ENCODE assay signal across 1 cellular context in the genomic region with DNA sequence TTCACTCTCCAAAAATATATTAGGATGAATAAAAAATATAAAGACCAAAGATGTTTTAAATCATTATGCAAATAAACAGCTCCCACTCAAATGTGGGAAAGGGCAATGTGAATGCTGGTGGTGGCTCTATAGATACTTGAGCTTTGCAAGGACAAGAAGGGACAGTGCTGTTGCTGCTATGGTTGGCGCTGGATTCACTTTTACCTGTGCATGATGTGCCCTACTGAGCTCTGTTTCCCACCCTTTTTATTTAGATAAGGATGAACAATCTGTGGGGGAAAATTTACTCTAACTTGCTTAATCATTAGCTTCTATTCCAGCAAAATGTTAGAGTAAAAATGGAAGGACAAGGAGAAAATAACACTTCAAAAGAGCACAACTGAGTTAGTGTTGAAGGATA.
TF ChIP-seq lines count a peak whose summit lies in the region.

No MANE protein-coding gene starts in this region.

TF ChIP-seq in GM23338, 12 proteins besides CTCF, POLR2A, EP300 and RAD21 (continued from another document):
- TF ChIP-seq, protein P1, sequence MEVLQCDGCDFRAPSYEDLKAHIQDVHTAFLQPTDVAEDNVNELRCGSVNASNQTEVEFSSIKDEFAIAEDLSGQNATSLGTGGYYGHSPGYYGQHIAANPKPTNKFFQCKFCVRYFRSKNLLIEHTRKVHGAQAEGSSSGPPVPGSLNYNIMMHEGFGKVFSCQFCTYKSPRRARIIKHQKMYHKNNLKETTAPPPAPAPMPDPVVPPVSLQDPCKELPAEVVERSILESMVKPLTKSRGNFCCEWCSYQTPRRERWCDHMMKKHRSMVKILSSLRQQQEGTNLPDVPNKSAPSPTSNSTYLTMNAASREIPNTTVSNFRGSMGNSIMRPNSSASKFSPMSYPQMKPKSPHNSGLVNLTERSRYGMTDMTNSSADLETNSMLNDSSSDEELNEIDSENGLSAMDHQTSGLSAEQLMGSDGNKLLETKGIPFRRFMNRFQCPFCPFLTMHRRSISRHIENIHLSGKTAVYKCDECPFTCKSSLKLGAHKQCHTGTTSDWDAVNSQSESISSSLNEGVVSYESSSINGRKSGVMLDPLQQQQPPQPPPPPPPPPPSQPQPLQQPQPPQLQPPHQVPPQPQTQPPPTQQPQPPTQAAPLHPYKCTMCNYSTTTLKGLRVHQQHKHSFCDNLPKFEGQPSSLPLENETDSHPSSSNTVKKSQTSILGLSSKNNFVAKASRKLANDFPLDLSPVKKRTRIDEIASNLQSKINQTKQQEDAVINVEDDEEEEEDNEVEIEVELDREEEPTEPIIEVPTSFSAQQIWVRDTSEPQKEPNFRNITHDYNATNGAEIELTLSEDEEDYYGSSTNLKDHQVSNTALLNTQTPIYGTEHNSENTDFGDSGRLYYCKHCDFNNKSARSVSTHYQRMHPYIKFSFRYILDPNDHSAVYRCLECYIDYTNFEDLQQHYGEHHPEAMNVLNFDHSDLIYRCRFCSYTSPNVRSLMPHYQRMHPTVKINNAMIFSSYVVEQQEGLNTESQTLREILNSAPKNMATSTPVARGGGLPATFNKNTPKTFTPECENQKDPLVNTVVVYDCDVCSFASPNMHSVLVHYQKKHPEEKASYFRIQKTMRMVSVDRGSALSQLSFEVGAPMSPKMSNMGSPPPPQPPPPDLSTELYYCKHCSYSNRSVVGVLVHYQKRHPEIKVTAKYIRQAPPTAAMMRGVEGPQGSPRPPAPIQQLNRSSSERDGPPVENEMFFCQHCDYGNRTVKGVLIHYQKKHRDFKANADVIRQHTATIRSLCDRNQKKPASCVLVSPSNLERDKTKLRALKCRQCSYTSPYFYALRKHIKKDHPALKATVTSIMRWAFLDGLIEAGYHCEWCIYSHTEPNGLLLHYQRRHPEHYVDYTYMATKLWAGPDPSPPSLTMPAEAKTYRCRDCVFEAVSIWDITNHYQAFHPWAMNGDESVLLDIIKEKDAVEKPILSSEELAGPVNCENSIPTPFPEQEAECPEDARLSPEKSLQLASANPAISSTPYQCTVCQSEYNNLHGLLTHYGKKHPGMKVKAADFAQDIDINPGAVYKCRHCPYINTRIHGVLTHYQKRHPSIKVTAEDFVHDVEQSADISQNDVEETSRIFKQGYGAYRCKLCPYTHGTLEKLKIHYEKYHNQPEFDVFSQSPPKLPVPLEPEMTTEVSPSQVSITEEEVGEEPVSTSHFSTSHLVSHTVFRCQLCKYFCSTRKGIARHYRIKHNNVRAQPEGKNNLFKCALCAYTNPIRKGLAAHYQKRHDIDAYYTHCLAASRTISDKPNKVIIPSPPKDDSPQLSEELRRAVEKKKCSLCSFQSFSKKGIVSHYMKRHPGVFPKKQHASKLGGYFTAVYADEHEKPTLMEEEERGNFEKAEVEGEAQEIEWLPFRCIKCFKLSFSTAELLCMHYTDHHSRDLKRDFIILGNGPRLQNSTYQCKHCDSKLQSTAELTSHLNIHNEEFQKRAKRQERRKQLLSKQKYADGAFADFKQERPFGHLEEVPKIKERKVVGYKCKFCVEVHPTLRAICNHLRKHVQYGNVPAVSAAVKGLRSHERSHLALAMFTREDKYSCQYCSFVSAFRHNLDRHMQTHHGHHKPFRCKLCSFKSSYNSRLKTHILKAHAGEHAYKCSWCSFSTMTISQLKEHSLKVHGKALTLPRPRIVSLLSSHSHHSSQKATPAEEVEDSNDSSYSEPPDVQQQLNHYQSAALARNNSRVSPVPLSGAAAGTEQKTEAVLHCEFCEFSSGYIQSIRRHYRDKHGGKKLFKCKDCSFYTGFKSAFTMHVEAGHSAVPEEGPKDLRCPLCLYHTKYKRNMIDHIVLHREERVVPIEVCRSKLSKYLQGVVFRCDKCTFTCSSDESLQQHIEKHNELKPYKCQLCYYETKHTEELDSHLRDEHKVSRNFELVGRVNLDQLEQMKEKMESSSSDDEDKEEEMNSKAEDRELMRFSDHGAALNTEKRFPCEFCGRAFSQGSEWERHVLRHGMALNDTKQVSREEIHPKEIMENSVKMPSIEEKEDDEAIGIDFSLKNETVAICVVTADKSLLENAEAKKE (CRISPR knock-in tag; IDR thresholded peaks at IDR 0.05): no peak
